ENCODE assay signal across 2 cellular contexts in the genomic region with DNA sequence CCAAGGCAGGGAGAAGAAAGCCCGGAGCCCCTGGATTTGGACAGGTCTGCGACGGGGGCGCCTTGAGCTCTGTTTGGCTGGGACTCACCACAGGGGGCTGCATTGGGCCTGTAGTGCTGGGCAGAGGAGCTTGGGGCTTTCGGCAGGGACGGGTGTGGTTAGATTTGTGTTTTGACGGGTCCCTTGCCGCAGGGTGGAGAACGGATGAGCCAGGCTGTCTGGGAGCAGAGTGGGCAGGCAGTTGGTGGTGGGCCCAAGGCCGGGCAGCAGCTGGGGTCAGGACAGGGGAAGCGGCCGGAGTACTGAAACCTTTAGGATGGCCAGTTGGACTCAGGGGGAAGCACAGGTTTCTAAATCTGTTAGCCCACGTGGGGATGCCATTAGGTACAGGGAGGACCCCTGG.
TF ChIP-seq lines count a peak whose summit lies in the region.

No MANE protein-coding gene starts in this region.

TF ChIP-seq in liver, 16 proteins besides CTCF, POLR2A, EP300 and RAD21:
- TF ChIP-seq FOXA1 (IDR thresholded peaks at IDR 0.05) (no peak), GABPA (IDR thresholded peaks at IDR 0.05 in 1 of 2, conservative IDR thresholded peaks at IDR 0.05 in 1 of 2) (no peak), SP1 (IDR thresholded peaks at IDR 0.05) (no peak), RXRA (IDR thresholded peaks at IDR 0.05) (no peak), FOXA2 (IDR thresholded peaks at IDR 0.05) (no peak), JUND (IDR thresholded peaks at IDR 0.05) (no peak), NR2F2 (IDR thresholded peaks at IDR 0.05) (no peak), HNF4A (conservative IDR thresholded peaks at IDR 0.05) (no peak), HNF4G (IDR thresholded peaks at IDR 0.05) (no peak)
- TF ChIP-seq, protein P1, sequence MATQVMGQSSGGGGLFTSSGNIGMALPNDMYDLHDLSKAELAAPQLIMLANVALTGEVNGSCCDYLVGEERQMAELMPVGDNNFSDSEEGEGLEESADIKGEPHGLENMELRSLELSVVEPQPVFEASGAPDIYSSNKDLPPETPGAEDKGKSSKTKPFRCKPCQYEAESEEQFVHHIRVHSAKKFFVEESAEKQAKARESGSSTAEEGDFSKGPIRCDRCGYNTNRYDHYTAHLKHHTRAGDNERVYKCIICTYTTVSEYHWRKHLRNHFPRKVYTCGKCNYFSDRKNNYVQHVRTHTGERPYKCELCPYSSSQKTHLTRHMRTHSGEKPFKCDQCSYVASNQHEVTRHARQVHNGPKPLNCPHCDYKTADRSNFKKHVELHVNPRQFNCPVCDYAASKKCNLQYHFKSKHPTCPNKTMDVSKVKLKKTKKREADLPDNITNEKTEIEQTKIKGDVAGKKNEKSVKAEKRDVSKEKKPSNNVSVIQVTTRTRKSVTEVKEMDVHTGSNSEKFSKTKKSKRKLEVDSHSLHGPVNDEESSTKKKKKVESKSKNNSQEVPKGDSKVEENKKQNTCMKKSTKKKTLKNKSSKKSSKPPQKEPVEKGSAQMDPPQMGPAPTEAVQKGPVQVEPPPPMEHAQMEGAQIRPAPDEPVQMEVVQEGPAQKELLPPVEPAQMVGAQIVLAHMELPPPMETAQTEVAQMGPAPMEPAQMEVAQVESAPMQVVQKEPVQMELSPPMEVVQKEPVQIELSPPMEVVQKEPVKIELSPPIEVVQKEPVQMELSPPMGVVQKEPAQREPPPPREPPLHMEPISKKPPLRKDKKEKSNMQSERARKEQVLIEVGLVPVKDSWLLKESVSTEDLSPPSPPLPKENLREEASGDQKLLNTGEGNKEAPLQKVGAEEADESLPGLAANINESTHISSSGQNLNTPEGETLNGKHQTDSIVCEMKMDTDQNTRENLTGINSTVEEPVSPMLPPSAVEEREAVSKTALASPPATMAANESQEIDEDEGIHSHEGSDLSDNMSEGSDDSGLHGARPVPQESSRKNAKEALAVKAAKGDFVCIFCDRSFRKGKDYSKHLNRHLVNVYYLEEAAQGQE (IDR thresholded peaks at IDR 0.05), result no peak
- TF ChIP-seq, protein P2, sequence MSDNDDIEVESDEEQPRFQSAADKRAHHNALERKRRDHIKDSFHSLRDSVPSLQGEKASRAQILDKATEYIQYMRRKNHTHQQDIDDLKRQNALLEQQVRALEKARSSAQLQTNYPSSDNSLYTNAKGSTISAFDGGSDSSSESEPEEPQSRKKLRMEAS (IDR thresholded peaks at IDR 0.05), result no peak
- TF ChIP-seq, protein P3, sequence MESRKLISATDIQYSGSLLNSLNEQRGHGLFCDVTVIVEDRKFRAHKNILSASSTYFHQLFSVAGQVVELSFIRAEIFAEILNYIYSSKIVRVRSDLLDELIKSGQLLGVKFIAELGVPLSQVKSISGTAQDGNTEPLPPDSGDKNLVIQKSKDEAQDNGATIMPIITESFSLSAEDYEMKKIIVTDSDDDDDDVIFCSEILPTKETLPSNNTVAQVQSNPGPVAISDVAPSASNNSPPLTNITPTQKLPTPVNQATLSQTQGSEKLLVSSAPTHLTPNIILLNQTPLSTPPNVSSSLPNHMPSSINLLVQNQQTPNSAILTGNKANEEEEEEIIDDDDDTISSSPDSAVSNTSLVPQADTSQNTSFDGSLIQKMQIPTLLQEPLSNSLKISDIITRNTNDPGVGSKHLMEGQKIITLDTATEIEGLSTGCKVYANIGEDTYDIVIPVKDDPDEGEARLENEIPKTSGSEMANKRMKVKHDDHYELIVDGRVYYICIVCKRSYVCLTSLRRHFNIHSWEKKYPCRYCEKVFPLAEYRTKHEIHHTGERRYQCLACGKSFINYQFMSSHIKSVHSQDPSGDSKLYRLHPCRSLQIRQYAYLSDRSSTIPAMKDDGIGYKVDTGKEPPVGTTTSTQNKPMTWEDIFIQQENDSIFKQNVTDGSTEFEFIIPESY (IDR thresholded peaks at IDR 0.05), result no peak

TF ChIP-seq in SK-N-SH treated with all-trans-retinoic acid at 6 μM for 48 hours, 23 proteins besides CTCF, POLR2A, EP300 and RAD21:
- TF ChIP-seq RARB (CRISPR knock-in tag; IDR thresholded peaks at IDR 0.05), result no peak
- no peak for TF ChIP-seq BACH2 (CRISPR knock-in tag; IDR thresholded peaks at IDR 0.05; ENCODE audit: borderline replicate concordance)
- no peak for TF ChIP-seq ZFP3 (CRISPR knock-in tag; IDR thresholded peaks at IDR 0.05)
- TF ChIP-seq ZFP30 (CRISPR knock-in tag; IDR thresholded peaks at IDR 0.05), result no peak
- TF ChIP-seq CSDC2 (CRISPR knock-in tag; IDR thresholded peaks at IDR 0.05), result no peak
- TF ChIP-seq, protein P4, sequence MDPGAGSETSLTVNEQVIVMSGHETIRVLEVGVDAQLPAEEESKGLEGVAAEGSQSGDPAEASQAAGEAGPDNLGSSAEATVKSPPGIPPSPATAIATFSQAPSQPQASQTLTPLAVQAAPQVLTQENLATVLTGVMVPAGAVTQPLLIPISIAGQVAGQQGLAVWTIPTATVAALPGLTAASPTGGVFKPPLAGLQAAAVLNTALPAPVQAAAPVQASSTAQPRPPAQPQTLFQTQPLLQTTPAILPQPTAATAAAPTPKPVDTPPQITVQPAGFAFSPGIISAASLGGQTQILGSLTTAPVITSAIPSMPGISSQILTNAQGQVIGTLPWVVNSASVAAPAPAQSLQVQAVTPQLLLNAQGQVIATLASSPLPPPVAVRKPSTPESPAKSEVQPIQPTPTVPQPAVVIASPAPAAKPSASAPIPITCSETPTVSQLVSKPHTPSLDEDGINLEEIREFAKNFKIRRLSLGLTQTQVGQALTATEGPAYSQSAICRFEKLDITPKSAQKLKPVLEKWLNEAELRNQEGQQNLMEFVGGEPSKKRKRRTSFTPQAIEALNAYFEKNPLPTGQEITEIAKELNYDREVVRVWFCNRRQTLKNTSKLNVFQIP (CRISPR knock-in tag; IDR thresholded peaks at IDR 0.05; ENCODE audit: borderline replicate concordance, low read depth), result no peak
- TF ChIP-seq, protein P5, sequence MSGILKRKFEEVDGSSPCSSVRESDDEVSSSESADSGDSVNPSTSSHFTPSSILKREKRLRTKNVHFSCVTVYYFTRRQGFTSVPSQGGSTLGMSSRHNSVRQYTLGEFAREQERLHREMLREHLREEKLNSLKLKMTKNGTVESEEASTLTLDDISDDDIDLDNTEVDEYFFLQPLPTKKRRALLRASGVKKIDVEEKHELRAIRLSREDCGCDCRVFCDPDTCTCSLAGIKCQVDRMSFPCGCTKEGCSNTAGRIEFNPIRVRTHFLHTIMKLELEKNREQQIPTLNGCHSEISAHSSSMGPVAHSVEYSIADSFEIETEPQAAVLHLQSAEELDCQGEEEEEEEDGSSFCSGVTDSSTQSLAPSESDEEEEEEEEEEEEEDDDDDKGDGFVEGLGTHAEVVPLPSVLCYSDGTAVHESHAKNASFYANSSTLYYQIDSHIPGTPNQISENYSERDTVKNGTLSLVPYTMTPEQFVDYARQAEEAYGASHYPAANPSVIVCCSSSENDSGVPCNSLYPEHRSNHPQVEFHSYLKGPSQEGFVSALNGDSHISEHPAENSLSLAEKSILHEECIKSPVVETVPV (CRISPR knock-in tag; IDR thresholded peaks at IDR 0.05), result no peak
- TF ChIP-seq, protein P6, sequence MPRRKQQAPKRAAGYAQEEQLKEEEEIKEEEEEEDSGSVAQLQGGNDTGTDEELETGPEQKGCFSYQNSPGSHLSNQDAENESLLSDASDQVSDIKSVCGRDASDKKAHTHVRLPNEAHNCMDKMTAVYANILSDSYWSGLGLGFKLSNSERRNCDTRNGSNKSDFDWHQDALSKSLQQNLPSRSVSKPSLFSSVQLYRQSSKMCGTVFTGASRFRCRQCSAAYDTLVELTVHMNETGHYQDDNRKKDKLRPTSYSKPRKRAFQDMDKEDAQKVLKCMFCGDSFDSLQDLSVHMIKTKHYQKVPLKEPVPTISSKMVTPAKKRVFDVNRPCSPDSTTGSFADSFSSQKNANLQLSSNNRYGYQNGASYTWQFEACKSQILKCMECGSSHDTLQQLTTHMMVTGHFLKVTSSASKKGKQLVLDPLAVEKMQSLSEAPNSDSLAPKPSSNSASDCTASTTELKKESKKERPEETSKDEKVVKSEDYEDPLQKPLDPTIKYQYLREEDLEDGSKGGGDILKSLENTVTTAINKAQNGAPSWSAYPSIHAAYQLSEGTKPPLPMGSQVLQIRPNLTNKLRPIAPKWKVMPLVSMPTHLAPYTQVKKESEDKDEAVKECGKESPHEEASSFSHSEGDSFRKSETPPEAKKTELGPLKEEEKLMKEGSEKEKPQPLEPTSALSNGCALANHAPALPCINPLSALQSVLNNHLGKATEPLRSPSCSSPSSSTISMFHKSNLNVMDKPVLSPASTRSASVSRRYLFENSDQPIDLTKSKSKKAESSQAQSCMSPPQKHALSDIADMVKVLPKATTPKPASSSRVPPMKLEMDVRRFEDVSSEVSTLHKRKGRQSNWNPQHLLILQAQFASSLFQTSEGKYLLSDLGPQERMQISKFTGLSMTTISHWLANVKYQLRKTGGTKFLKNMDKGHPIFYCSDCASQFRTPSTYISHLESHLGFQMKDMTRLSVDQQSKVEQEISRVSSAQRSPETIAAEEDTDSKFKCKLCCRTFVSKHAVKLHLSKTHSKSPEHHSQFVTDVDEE (CRISPR knock-in tag; IDR thresholded peaks at IDR 0.05), result no peak
- no peak for TF ChIP-seq ZNF8 (CRISPR knock-in tag; IDR thresholded peaks at IDR 0.05)
- TF ChIP-seq OSR1 (CRISPR knock-in tag; IDR thresholded peaks at IDR 0.05), result no peak
- TF ChIP-seq SNAI2 (CRISPR knock-in tag; IDR thresholded peaks at IDR 0.05), result no peak
- TF ChIP-seq ZNF565 (CRISPR knock-in tag; conservative IDR thresholded peaks at IDR 0.05; ENCODE audit: low read depth), result no peak
- TF ChIP-seq ISL1 (CRISPR knock-in tag; IDR thresholded peaks at IDR 0.05), result no peak
- no peak for TF ChIP-seq ZNF70 (CRISPR knock-in tag; IDR thresholded peaks at IDR 0.05)
- no peak for TF ChIP-seq GLIS3 (CRISPR knock-in tag; IDR thresholded peaks at IDR 0.05)
- TF ChIP-seq PPARA (CRISPR knock-in tag; IDR thresholded peaks at IDR 0.05; ENCODE audit: borderline replicate concordance), result no peak
- TF ChIP-seq ZC3H10 (CRISPR knock-in tag; IDR thresholded peaks at IDR 0.05), result no peak
- TF ChIP-seq, protein P7, sequence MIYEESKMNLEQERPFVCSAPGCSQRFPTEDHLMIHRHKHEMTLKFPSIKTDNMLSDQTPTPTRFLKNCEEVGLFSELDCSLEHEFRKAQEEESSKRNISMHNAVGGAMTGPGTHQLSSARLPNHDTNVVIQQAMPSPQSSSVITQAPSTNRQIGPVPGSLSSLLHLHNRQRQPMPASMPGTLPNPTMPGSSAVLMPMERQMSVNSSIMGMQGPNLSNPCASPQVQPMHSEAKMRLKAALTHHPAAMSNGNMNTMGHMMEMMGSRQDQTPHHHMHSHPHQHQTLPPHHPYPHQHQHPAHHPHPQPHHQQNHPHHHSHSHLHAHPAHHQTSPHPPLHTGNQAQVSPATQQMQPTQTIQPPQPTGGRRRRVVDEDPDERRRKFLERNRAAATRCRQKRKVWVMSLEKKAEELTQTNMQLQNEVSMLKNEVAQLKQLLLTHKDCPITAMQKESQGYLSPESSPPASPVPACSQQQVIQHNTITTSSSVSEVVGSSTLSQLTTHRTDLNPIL (CRISPR knock-in tag; IDR thresholded peaks at IDR 0.05; ENCODE audit: low read depth), result no peak
- TF ChIP-seq, protein P8, sequence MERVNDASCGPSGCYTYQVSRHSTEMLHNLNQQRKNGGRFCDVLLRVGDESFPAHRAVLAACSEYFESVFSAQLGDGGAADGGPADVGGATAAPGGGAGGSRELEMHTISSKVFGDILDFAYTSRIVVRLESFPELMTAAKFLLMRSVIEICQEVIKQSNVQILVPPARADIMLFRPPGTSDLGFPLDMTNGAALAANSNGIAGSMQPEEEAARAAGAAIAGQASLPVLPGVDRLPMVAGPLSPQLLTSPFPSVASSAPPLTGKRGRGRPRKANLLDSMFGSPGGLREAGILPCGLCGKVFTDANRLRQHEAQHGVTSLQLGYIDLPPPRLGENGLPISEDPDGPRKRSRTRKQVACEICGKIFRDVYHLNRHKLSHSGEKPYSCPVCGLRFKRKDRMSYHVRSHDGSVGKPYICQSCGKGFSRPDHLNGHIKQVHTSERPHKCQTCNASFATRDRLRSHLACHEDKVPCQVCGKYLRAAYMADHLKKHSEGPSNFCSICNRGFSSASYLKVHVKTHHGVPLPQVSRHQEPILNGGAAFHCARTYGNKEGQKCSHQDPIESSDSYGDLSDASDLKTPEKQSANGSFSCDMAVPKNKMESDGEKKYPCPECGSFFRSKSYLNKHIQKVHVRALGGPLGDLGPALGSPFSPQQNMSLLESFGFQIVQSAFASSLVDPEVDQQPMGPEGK (CRISPR knock-in tag; IDR thresholded peaks at IDR 0.05; ENCODE audit: borderline replicate concordance), result no peak
- TF ChIP-seq ARNTL (CRISPR knock-in tag; IDR thresholded peaks at IDR 0.05; ENCODE audit: borderline replicate concordance, low read depth), result no peak
